Comparison of ENCODE assay signal across 11 cellular contexts in genomic region chr3:171640520-171641412, GRCh38.
DNase-seq lines count a peak whose midpoint lies in the region; ATAC-seq, FAIRE-seq and TF ChIP-seq lines count a peak whose summit lies in the region.
"Had no signal": no experiment of that assay in that cellular context is flagged by ENCODE, and none has a peak within 500 bp of the region (broad histone marks: within the 10 kb centered on the region; RNA-seq: fewer than 3 reads in every experiment).

No MANE protein-coding gene starts in this region.

- DNase-seq in GM18507 (ENCODE audit: extremely low spot score, insufficient read length, low read depth) (no peak), RKO (ENCODE audit: low spot score) (peak; percentile 39), fibroblast of pulmonary artery (ENCODE audit: low read depth) (peak; percentile 41), omental fat pad (ENCODE audit: low spot score) (no peak), DMS53 treated with DMSO at 0.1 percent for 48 hours (lab: John Stamatoyannopoulos, UW; ENCODE audit: unreplicated experiment) (no peak), DMS153 treated with DMSO at 0.1 percent for 48 hours (lab: John Stamatoyannopoulos, UW; ENCODE audit: unreplicated experiment) (no peak), cerebellar cortex (ENCODE audit: low spot score) (no peak)
- DNase-seq: activated naive CD8-positive, alpha-beta T cell treated with anti-CD3 and anti-CD28 coated beads for 36 hours; Kasumi-1; stimulated activated CD4-positive, alpha-beta T cell treated with anti-CD3 and anti-CD28 coated beads, Interleukin-2, amount 100 ng/mL, for 48 hours had no signal

- H3K4me3 ChIP-seq in fibroblast of pulmonary artery (replicated peaks; ENCODE audit: low read depth, low read length): no peak overlapping the region

- FAIRE-seq in GM18507 (lab: Jason Lieb, UNC): peak; percentile 26

- TF ChIP-seq CTCF in fibroblast of pulmonary artery (IDR thresholded peaks at IDR 0.05; ENCODE audit: low read length, missing control alignments) (peak; percentile 26), omental fat pad (IDR thresholded peaks at IDR 0.05) (no peak)

- ATAC-seq in omental fat pad (ENCODE audit: low FRiP score): peak; percentile 37
- no peak for ATAC-seq in GM18907 (IDR thresholded peaks at IDR 0.05; ENCODE audit: unreplicated experiment)

Comparison
In these comparisons a context has a peak if more than half of its experiments do, and no peak if none do; other contexts are left out.
1. DNase-seq: peak in RKO (single experiment) and fibroblast of pulmonary artery (single experiment); none in GM18507 (single experiment), omental fat pad (single experiment), DMS53 treated with DMSO at 0.1 percent for 48 hours (single experiment), DMS153 treated with DMSO at 0.1 percent for 48 hours (single experiment) and cerebellar cortex (single experiment).